In the genomic region with DNA sequence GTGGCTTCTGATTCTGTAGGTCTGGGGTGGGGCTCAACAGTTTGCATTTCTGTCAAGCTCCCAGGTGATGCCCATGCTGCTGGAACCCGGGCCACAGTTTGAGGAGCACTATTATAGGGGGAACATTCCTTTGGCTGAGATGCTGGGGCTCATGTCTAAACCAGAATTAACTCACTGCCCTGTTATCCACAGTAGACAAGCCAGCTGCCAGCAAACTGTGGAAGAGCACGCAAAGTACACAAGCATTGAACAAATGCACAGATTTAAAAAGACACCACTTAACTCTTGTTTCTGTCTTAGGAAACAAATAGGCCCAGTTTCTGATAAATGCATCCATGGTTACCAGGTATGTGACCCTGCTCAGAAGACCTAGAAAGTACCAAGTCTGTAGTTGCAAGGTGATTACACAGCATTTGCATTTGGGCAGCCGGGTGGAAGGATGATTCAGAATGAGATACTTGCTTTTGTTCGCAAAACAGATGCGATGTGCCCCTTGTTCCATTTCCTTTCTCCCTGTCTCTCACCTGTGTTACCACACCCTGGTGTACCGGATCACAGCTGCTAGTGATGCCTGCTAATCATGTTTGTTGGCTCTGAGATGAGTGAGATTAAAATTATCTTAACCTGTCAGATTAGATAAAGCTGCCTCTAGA, we compare ENCODE assay signal across 8 cellular contexts. TPM values are rescaled to one million over a fixed set of nuclear protein-coding genes. Genes with fewer than 3 reads are reported as not detected.
DNase-seq lines count a peak whose midpoint lies in the region; ATAC-seq and TF ChIP-seq lines count a peak whose summit lies in the region.

No MANE protein-coding gene starts in this region.

- intact Hi-C loops in lower leg skin (cut with DNase I; ENCODE audit: low total_unique reads), result no loop called here

- H3K4me3 ChIP-seq in GM12864 (ENCODE audit: low read depth, low read length) (no peak overlapping the region), lower leg skin (ENCODE audit: low read depth, poor library complexity, severe bottlenecking) (no peak overlapping the region)

- no peaks in the 10 kb centered on the region for H3K27me3 Mint-ChIP-seq in activated T-helper 17 cell treated with anti-CD3 and anti-CD28 coated beads, Interleukin-2, amount 50 U/mL, for 72 hours

- H3K36me3 Mint-ChIP-seq in activated T-helper 17 cell treated with anti-CD3 and anti-CD28 coated beads, Interleukin-2, amount 50 U/mL, for 72 hours (ENCODE audit: low read depth), result peaks cover 38% of the 10 kb centered on the region

- H3K27ac Mint-ChIP-seq in activated T-helper 17 cell treated with anti-CD3 and anti-CD28 coated beads, Interleukin-2, amount 50 U/mL, for 72 hours, result no peak overlapping the region

- TF ChIP-seq CTCF in GM12864 (IDR thresholded peaks at IDR 0.05; ENCODE audit: low read depth, low read length, missing control alignments) (no peak), lower leg skin (IDR thresholded peaks at IDR 0.05) (no peak)

- peaks cover 20% of the 10 kb centered on the region for H3K4me1 Mint-ChIP-seq in activated T-helper 17 cell treated with anti-CD3 and anti-CD28 coated beads, Interleukin-2, amount 50 U/mL, for 72 hours

- TF ChIP-seq POLR2A in lower leg skin (IDR thresholded peaks at IDR 0.05), result no peak

- peak overlapping the region; percentile 7 for H3K4me3 Mint-ChIP-seq in activated T-helper 17 cell treated with anti-CD3 and anti-CD28 coated beads, Interleukin-2, amount 50 U/mL, for 72 hours

- DNase-seq in GM12864 (ENCODE audit: low read depth) (peak; percentile 43), mesenteric fat pad (ENCODE audit: low spot score) (no peak), NOMO-1 treated with DMSO at 0.1 percent for 48 hours (lab: John Stamatoyannopoulos, UW; ENCODE audit: unreplicated experiment) (no peak), lower leg skin (ENCODE audit: low spot score in 2 of 2) (no peak), foreskin melanocyte (no peak)

- WGBS in lower leg skin, 2 donors, result 81 to 85% methylated on average over 6 of the region's 6 CpGs

- ATAC-seq in GM19455 (IDR thresholded peaks at IDR 0.05; ENCODE audit: unreplicated experiment) (peak; percentile 66), HG03280 (IDR thresholded peaks at IDR 0.05; ENCODE audit: unreplicated experiment) (peak; percentile 84)
- peak; percentile 89 for ATAC-seq in activated T-helper 17 cell treated with anti-CD3 and anti-CD28 coated beads, Interleukin-2, amount 50 U/mL, for 72 hours (replicated peaks)

- no peaks in the 10 kb centered on the region for H3K9me3 Mint-ChIP-seq in activated T-helper 17 cell treated with anti-CD3 and anti-CD28 coated beads, Interleukin-2, amount 50 U/mL, for 72 hours

RNA-seq across cellular contexts. Expression of a gene that starts 12.4 kb away (rescaled TPM):
- 10 to 100 TPM; 17.1 to 37.4 TPM for total RNA-seq in activated T-helper 17 cell treated with anti-CD3 and anti-CD28 coated beads, Interleukin-2, amount 50 U/mL, for 72 hours
- total RNA-seq in mesenteric fat pad (52.9 TPM), lower leg skin (10 to 100 TPM in 1 of 4 donors, 1 to 10 TPM in 3; 6.7 to 12.3 (median 7.5) TPM)
